25 cellular contexts compared by ENCODE assay signal in genomic region chr3:133593243-133593642, GRCh38. TPM values are rescaled to one million over a fixed set of nuclear protein-coding genes. Genes with fewer than 3 reads are reported as not detected.
DNase-seq lines count a peak whose midpoint lies in the region; ATAC-seq, FAIRE-seq and TF ChIP-seq lines count a peak whose summit lies in the region.
"Had no signal": no experiment of that assay in that cellular context is flagged by ENCODE, and none has a peak within 500 bp of the region (broad histone marks: within the 10 kb centered on the region; RNA-seq: fewer than 3 reads in every experiment).

No MANE protein-coding gene starts in this region.

- no peak for TF ChIP-seq RAD21 in GM12878 (IDR thresholded peaks at IDR 0.05; ENCODE audit: insufficient read depth, low read depth, low read length)

- H2AFZ ChIP-seq in GM12878 (ENCODE audit: control insufficient read depth, low read depth, low read length): no peak overlapping the region

- H3K4me1 Mint-ChIP-seq in stimulated activated naive CD8-positive, alpha-beta T cell treated with anti-CD3 and anti-CD28 coated beads, Interleukin-15, Interleukin-2, amounts not matched to agents 100 ng/mL and 50 ng/mL, for 24 hours (ENCODE audit: low read depth): peaks cover 45% of the 10 kb centered on the region
- H3K4me1 Mint-ChIP-seq in stimulated activated naive CD8-positive, alpha-beta T cell treated with anti-CD3 and anti-CD28 coated beads, Interleukin-15, amount 100 ng/mL, for 72 hours: peaks cover 49% of the 10 kb centered on the region
- peaks cover 32% of the 10 kb centered on the region for H3K4me1 Mint-ChIP-seq in stimulated activated memory B cell treated with anti-CD40 and anti-IgM and Interleukin-4, amounts not matched to agents 10 μg/mL and 1 μg/mL and 100 μg/mL, for 72 hours
- H3K4me1 Mint-ChIP-seq: brain had no signal

- RAD21 ChIA-PET in GM12878 (lab: Charles Lee; ENCODE audit: unreplicated experiment): interaction anchor here (0.6 to 1.6 kb wide), 3 partner anchors 18 to 30 kb away, joined by 3 to 4 read pairs (median 3); no protein-coding TSS in a partner anchor

- 21% methylated on average over 2 of the region's 2 CpGs for WGBS in GM12878 (ENCODE audit: insufficient coverage, insufficient replicate concordance, low lambda C conversion rate, missing lambda C conversion rate)
- 83 to 87% methylated on average over 2 of the region's 2 CpGs for WGBS in upper lobe of left lung, 2 donors

- no peak for DNase-seq in stimulated activated naive CD8-positive, alpha-beta T cell treated with anti-CD3 and anti-CD28 coated beads, Interleukin-15, amount 100 ng/mL, for 72 hours
- no peak for DNase-seq in GM12878 (ENCODE audit: low read depth, low spot score)
- DNase-seq in tibial artery: no peak
- DNase-seq in upper lobe of left lung: no peak
- no peak for DNase-seq in cardiac septum (ENCODE audit: low spot score)
- DNase-seq: activated effector memory CD4-positive, alpha-beta T cell treated with Interleukin-2 at 50 U/mL for 16 hours; effector CD4-positive, alpha-beta T cell; GOT3; head of caudate nucleus; NCI-H1092 treated with DMSO at 0.1 percent for 48 hours; NCI-H2029 treated with DMSO at 0.1 percent for 48 hours; NCI-H226; NCI-H748 treated with DMSO at 0.1 percent for 48 hours; occipital lobe; RPMI8226; stimulated activated CD4-positive, alpha-beta T cell treated with anti-CD3 and anti-CD28 coated beads, Interleukin-1b, Interleukin-23, amount 100 ng/mL, for 48 hours had no signal

- CTCF ChIA-PET in GM12878 (lab: Yijun Ruan, JAX): interaction anchor here (0.7 to 1.8 kb wide), 3 partner anchors 15 to 144 kb away, joined by 3 to 8 read pairs (median 4); no protein-coding TSS in a partner anchor

- peak overlapping the region; percentile 17 for H3K27ac Mint-ChIP-seq in stimulated activated naive CD8-positive, alpha-beta T cell treated with anti-CD3 and anti-CD28 coated beads, Interleukin-15, Interleukin-2, amounts not matched to agents 100 ng/mL and 50 ng/mL, for 24 hours
- peak overlapping the region in 1 of 2 donors; percentile 7 for H3K27ac Mint-ChIP-seq in stimulated activated naive CD8-positive, alpha-beta T cell treated with anti-CD3 and anti-CD28 coated beads, Interleukin-15, amount 100 ng/mL, for 72 hours
- H3K27ac Mint-ChIP-seq in stimulated activated memory B cell treated with anti-CD40 and anti-IgM and Interleukin-4, amounts not matched to agents 10 μg/mL and 1 μg/mL and 100 μg/mL, for 72 hours: peak overlapping the region; percentile 18
- H3K27ac Mint-ChIP-seq: brain had no signal

- no peaks in the 10 kb centered on the region for H3K9me3 Mint-ChIP-seq in stimulated activated naive CD8-positive, alpha-beta T cell treated with anti-CD3 and anti-CD28 coated beads, Interleukin-15, Interleukin-2, amounts not matched to agents 100 ng/mL and 50 ng/mL, for 24 hours
- H3K9me3 Mint-ChIP-seq in stimulated activated naive CD8-positive, alpha-beta T cell treated with anti-CD3 and anti-CD28 coated beads, Interleukin-15, amount 100 ng/mL, for 72 hours: no peaks in the 10 kb centered on the region
- no peaks in the 10 kb centered on the region for H3K9me3 Mint-ChIP-seq in stimulated activated memory B cell treated with anti-CD40 and anti-IgM and Interleukin-4, amounts not matched to agents 10 μg/mL and 1 μg/mL and 100 μg/mL, for 72 hours

- SMC1A ChIA-PET in GM12878 (lab: Charles Lee; ENCODE audit: uncharacterized antibody, unreplicated experiment): interaction anchor here (1.1 to 1.2 kb wide), 2 partner anchors 14 to 15 kb away, joined by 3 to 5 read pairs; no protein-coding TSS in a partner anchor

- no peak overlapping the region for H3K4me3 ChIP-seq in GM12878
- H3K4me3 ChIP-seq in tibial artery: no peak overlapping the region
- no peak overlapping the region for H3K4me3 ChIP-seq in upper lobe of left lung
- H3K4me3 ChIP-seq: SK-N-MC, skin epidermis had no signal

- peaks cover 24% of the 10 kb centered on the region for H3K36me3 Mint-ChIP-seq in stimulated activated naive CD8-positive, alpha-beta T cell treated with anti-CD3 and anti-CD28 coated beads, Interleukin-15, Interleukin-2, amounts not matched to agents 100 ng/mL and 50 ng/mL, for 24 hours (ENCODE audit: low read depth)
- H3K36me3 Mint-ChIP-seq in stimulated activated memory B cell treated with anti-CD40 and anti-IgM and Interleukin-4, amounts not matched to agents 10 μg/mL and 1 μg/mL and 100 μg/mL, for 72 hours: peaks cover 29% of the 10 kb centered on the region

- intact Hi-C loops in GM12878 (cut with micrococcal nuclease; ENCODE audit: unreplicated experiment): no loop called here
- intact Hi-C loops in tibial artery (cut with DNase I; ENCODE audit: low total_unique reads): no loop called here
- intact Hi-C loops in cardiac septum (cut with DNase I): no loop called here

- H3K4me1 ChIP-seq in GM12878 (ENCODE audit: control insufficient read depth, insufficient read depth, low read length) (peaks cover 5% of the 10 kb centered on the region), tibial artery (peaks cover 0 to 4% (median 1%) of the 10 kb centered on the region in 4 donors), upper lobe of left lung (peaks cover 3 to 13% (median 9%) of the 10 kb centered on the region in 4 donors)

- no peak overlapping the region for H3K4me3 Mint-ChIP-seq in stimulated activated naive CD8-positive, alpha-beta T cell treated with anti-CD3 and anti-CD28 coated beads, Interleukin-15, Interleukin-2, amounts not matched to agents 100 ng/mL and 50 ng/mL, for 24 hours
- H3K4me3 Mint-ChIP-seq in stimulated activated naive CD8-positive, alpha-beta T cell treated with anti-CD3 and anti-CD28 coated beads, Interleukin-15, amount 100 ng/mL, for 72 hours: no peak overlapping the region
- no peak overlapping the region for H3K4me3 Mint-ChIP-seq in stimulated activated memory B cell treated with anti-CD40 and anti-IgM and Interleukin-4, amounts not matched to agents 10 μg/mL and 1 μg/mL and 100 μg/mL, for 72 hours
- H3K4me3 Mint-ChIP-seq: brain had no signal

- TF ChIP-seq POLR2A in GM12878 (IDR thresholded peaks at IDR 0.05; ENCODE audit: low read depth, low read length) (no peak), upper lobe of left lung (IDR thresholded peaks at IDR 0.05) (no peak)

- no TSS peak for BruUV-seq in GM12878 (replicated peaks; lab: Mats Ljungman, UMichigan)

- no peak for TF ChIP-seq CTCF in GM12878 (IDR thresholded peaks at IDR 0.05 in 2 of 3, conservative IDR thresholded peaks at IDR 0.05 in 1 of 3; ENCODE audit: control insufficient read depth in 2 of 3, extremely low read depth in 1 of 3, insufficient read depth in 1 of 3, low read depth in 3 of 3, low read length in 3 of 3)
- no peak for TF ChIP-seq CTCF in tibial artery (IDR thresholded peaks at IDR 0.05)
- no peak for TF ChIP-seq CTCF in upper lobe of left lung (IDR thresholded peaks at IDR 0.05)

- H3K27me3 Mint-ChIP-seq in stimulated activated naive CD8-positive, alpha-beta T cell treated with anti-CD3 and anti-CD28 coated beads, Interleukin-15, Interleukin-2, amounts not matched to agents 100 ng/mL and 50 ng/mL, for 24 hours: no peaks in the 10 kb centered on the region
- no peaks in the 10 kb centered on the region for H3K27me3 Mint-ChIP-seq in stimulated activated naive CD8-positive, alpha-beta T cell treated with anti-CD3 and anti-CD28 coated beads, Interleukin-15, amount 100 ng/mL, for 72 hours
- no peaks in the 10 kb centered on the region for H3K27me3 Mint-ChIP-seq in stimulated activated memory B cell treated with anti-CD40 and anti-IgM and Interleukin-4, amounts not matched to agents 10 μg/mL and 1 μg/mL and 100 μg/mL, for 72 hours
- H3K27me3 Mint-ChIP-seq: brain had no signal

- FAIRE-seq in GM12878 (lab: Jason Lieb, UNC): no peak
- FAIRE-seq: D721Med, HepG2 had no signal

- ATAC-seq in stimulated activated naive CD8-positive, alpha-beta T cell treated with anti-CD3 and anti-CD28 coated beads, Interleukin-15, amount 100 ng/mL, for 72 hours: no peak
- ATAC-seq in HG03045 (IDR thresholded peaks at IDR 0.05; ENCODE audit: unreplicated experiment): peak; percentile 14
- ATAC-seq in GM12878: 0 out of 3 replicates have a peak, but pooled peaks have one; percentile 4
- ATAC-seq in stimulated activated memory B cell treated with anti-CD40 and anti-IgM and Interleukin-4, amounts not matched to agents 10 μg/mL and 1 μg/mL and 100 μg/mL, for 72 hours: peak; percentile 20
- ATAC-seq in upper lobe of left lung (ENCODE audit: low FRiP score in 2 of 2): no peak
- ATAC-seq: HepG2 had no signal

- POLR2A ChIA-PET in GM12878 (lab: Charles Lee): interaction anchor here (0.9 kb wide), 1 partner anchor 20 kb away, joined by 3 read pairs; no protein-coding TSS in a partner anchor

- no peaks in the 10 kb centered on the region for H4K20me1 ChIP-seq in GM12878 (ENCODE audit: control insufficient read depth, insufficient read depth)

- in situ Hi-C loops in GM12878 (cut with MboI): no loop called here

- H3K36me3 ChIP-seq in GM12878 (ENCODE audit: control insufficient read depth in 2 of 2, insufficient read depth in 2 of 2, low read length in 1 of 2): peaks cover 0 to 6% of the 10 kb centered on the region in 2 experiments; a peak in 2 of 4 replicates
- H3K36me3 ChIP-seq in tibial artery: peaks cover 17 to 22% (median 22%) of the 10 kb centered on the region in 3 donors
- H3K36me3 ChIP-seq in upper lobe of left lung: peaks cover 5 to 26% (median 10%) of the 10 kb centered on the region in 4 donors

- H3K79me2 ChIP-seq in GM12878 (ENCODE audit: control insufficient read depth, insufficient read depth, low read length): no peaks in the 10 kb centered on the region

- no peak for TF ChIP-seq EP300 in GM12878 (IDR thresholded peaks at IDR 0.05; ENCODE audit: borderline replicate concordance in 1 of 2, control insufficient read depth in 1 of 2, low read depth in 2 of 2, low read length in 2 of 2)
- no peak for TF ChIP-seq EP300 in upper lobe of left lung (IDR thresholded peaks at IDR 0.05)

- H3K4me2 ChIP-seq in GM12878 (ENCODE audit: control insufficient read depth, insufficient read depth): no peak overlapping the region

- H3K9ac ChIP-seq in GM12878 (ENCODE audit: control insufficient read depth, insufficient read depth, low read length): no peak overlapping the region

- H3K27ac ChIP-seq in GM12878 (ENCODE audit: control insufficient read depth, insufficient read depth): no peak overlapping the region
- no peak overlapping the region for H3K27ac ChIP-seq in tibial artery
- H3K27ac ChIP-seq in upper lobe of left lung: no peak overlapping the region
- H3K27ac ChIP-seq: HL-60, SK-N-MC, skin epidermis had no signal

- H3K27me3 ChIP-seq in GM12878 (replicated peaks in 1 of 2; ENCODE audit: control insufficient read depth in 2 of 2, insufficient read depth in 2 of 2, low read length in 1 of 2) (no peaks in the 10 kb centered on the region), tibial artery (no peaks in the 10 kb centered on the region), upper lobe of left lung (no peaks in the 10 kb centered on the region)

- H3K9me3 ChIP-seq in GM12878 (replicated peaks; ENCODE audit: control insufficient read depth, insufficient read depth, low read length) (no peaks in the 10 kb centered on the region), tibial artery (no peaks in the 10 kb centered on the region), upper lobe of left lung (no peaks in the 10 kb centered on the region)

RNA-seq across cellular contexts. Expression of gene CDV3, which starts 19.8 kb away (rescaled TPM):
- total RNA-seq in GM12878 (2013; cell fraction: nucleolus; rRNA removed): 33.0 and 34.3 TPM in 2 replicates
- 131 and 146 TPM in 2 replicates for total RNA-seq in GM12878 (2014; rRNA removed)
- total RNA-seq in GM12878 (2014; rRNA removed; fragmentation: Illumina TruSeq; extraction: Trizol): 206 and 210 TPM in 2 replicates
- 214 and 219 TPM in 2 replicates for total RNA-seq in GM12878 (2021)
- 136 TPM for polyA plus RNA-seq in GM12878 (2011; ENCODE audit: low read depth)
- 133 and 170 TPM in 2 replicates for polyA plus RNA-seq in GM12878 (2011; rRNA removed)
- polyA plus RNA-seq in GM12878 (2011; cell fraction: cytosol; rRNA removed): 48.0 and 52.5 TPM in 2 replicates
- polyA plus RNA-seq in GM12878 (2011; cell fraction: nucleus; rRNA removed): 32.5 and 43.0 TPM in 2 replicates
- 166 and 179 TPM in 2 replicates for polyA plus RNA-seq in GM12878 (2012)
- polyA plus RNA-seq in GM12878 (2014; fragmentation: Illumina TruSeq; extraction: Trizol): 214 and 246 TPM in 2 replicates
- polyA plus RNA-seq in GM12878 (2014; fragmentation: Nextera tagmentation; extraction: Ambion mirVana): 100 to 1,000 TPM; 133 to 466 TPM
- polyA plus RNA-seq in GM12878 (2014; rRNA removed): 137 and 138 TPM in 2 replicates
- polyA plus RNA-seq in GM12878 (2016; fragmentation: Nextera tagmentation; extraction: Ambion mirVana): 10 to 100 TPM; 42.3 to 48.4 TPM
- polyA minus RNA-seq in GM12878 (2011; rRNA and poly(A)+ RNA removed): 62.1 and 87.1 TPM in 2 replicates
- 54.3 and 57.8 TPM in 2 replicates for polyA minus RNA-seq in GM12878 (2011; cell fraction: cytosol; rRNA and poly(A)+ RNA removed)
- 18.5 and 35.0 TPM in 2 replicates for polyA minus RNA-seq in GM12878 (2011; cell fraction: nucleus; rRNA and poly(A)+ RNA removed)
- 100 to 1,000 TPM in 4 of 6 donors, 10 to 100 TPM in 2; 58.3 to 181 (median 161) TPM for total RNA-seq in upper lobe of left lung
- 151 TPM for total RNA-seq in cardiac septum

Comparison
In these comparisons a context has a peak if more than half of its experiments do, and no peak if none do; other contexts are left out.
1. ATAC-seq: peak in HG03045 (single experiment), GM12878 (single experiment) and stimulated activated memory B cell treated with anti-CD40 and anti-IgM and Interleukin-4, amounts not matched to agents 10 μg/mL and 1 μg/mL and 100 μg/mL, for 72 hours (single experiment); none in stimulated activated naive CD8-positive, alpha-beta T cell treated with anti-CD3 and anti-CD28 coated beads, Interleukin-15, amount 100 ng/mL, for 72 hours (single experiment) and upper lobe of left lung (0 of 2).